In the genomic region with DNA sequence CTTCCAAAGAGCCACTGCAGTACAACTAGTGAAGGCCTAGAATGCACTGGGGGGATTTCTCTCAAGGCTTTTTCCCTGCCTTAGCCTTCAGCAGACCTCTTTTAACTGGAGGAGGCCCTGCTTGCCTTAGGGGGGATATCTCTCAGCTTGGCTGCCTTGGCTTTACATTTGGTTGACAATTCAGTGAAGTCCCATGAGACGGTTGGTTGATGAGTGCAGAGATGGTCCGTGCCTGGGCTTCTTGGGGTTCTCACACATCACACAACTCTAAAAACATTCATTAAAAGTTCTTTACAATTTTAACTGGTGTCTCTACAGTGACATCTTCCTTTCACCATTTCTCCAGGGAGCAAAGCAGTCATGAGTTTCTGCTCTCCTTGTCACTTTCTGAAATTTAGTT, we compare ENCODE assay signal across 16 cellular contexts.
A peak's percentile ranks its signal among the peaks of the same experiment; 100 is the strongest.
DNase-seq lines count a peak whose midpoint lies in the region; ATAC-seq and TF ChIP-seq lines count a peak whose summit lies in the region.
"Had no signal": no experiment of that assay in that cellular context is flagged by ENCODE, and none has a peak within 500 bp of the region (broad histone marks: within the 10 kb centered on the region; RNA-seq: fewer than 3 reads in every experiment).

No MANE protein-coding gene starts in this region.

- H3K4me3 Mint-ChIP-seq in WTC11 (no peak overlapping the region), nephron (no peak overlapping the region)
- H3K4me3 Mint-ChIP-seq: CD14-positive monocyte, GM23338 had no signal

- CTCF ChIA-PET in A673 (lab: Charles Lee) (no interaction called here), WTC11 (lab: Charles Lee) (no interaction called here)

- H3K4me2 ChIP-seq in GM23248 (ENCODE audit: unreplicated experiment), result peak overlapping the region; percentile 16
- H3K4me2 ChIP-seq: GM23338 had no signal

- POLR2A ChIA-PET in A673 (lab: Charles Lee; ENCODE audit: low non-redundant PET) (no interaction called here), WTC11 (lab: Charles Lee) (no interaction called here)

- H3K27me3 ChIP-seq in A673 (replicated peaks; ENCODE audit: insufficient read depth, low read depth, low read length, poor library complexity) (no peaks in the 10 kb centered on the region), GM23248 (replicated peaks; ENCODE audit: insufficient read depth) (no peaks in the 10 kb centered on the region)

- DNase-seq in A673 (ENCODE audit: low spot score) (peak; percentile 89), GM23248 (no peak), WTC11 (ENCODE audit: low spot score) (no peak), EL (no peak)
- no peak for DNase-seq in central memory CD4-positive, alpha-beta T cell
- DNase-seq: DMS79, NCI-H1694 treated with DMSO at 0.1 percent for 48 hours, NCI-H2107, NCI-H510A treated with DMSO at 0.1 percent for 48 hours had no signal

- TF ChIP-seq CTCF in A673 (conservative IDR thresholded peaks at IDR 0.05; ENCODE audit: low read depth, low read length) (no peak), WTC11 (IDR thresholded peaks at IDR 0.05) (no peak), nephron (IDR thresholded peaks at IDR 0.05; ENCODE audit: unreplicated experiment in 3 of 3) (no peak)

- no peak overlapping the region for H3K4me3 ChIP-seq in A673 (ENCODE audit: low read depth, low read length, poor library complexity, severe bottlenecking)
- H3K4me3 ChIP-seq in GM23248, result no peak overlapping the region
- H3K4me3 ChIP-seq: GM23338 had no signal

- in situ Hi-C loops in GM23248 (cut with MboI), result no loop called here

- peaks cover 46% of the 10 kb centered on the region for H3K4me1 ChIP-seq in A673 (ENCODE audit: insufficient read depth, low read length, poor library complexity, severe bottlenecking)
- peaks cover 27% of the 10 kb centered on the region for H3K4me1 ChIP-seq in GM23248 (ENCODE audit: insufficient read depth)

- H3F3A ChIP-seq in GM23248 (ENCODE audit: insufficient read depth), result peaks cover 30% of the 10 kb centered on the region

- no peak overlapping the region for H2AFZ ChIP-seq in GM23248
- H2AFZ ChIP-seq: GM23338 had no signal

- no peak overlapping the region for H3K9ac ChIP-seq in GM23248

- H3K9me3 Mint-ChIP-seq in WTC11 (no peaks in the 10 kb centered on the region), nephron (no peaks in the 10 kb centered on the region)
- H3K9me3 Mint-ChIP-seq: CD14-positive monocyte, GM23338 had no signal

- no peaks in the 10 kb centered on the region for H3K27me3 Mint-ChIP-seq in WTC11 (ENCODE audit: low read depth)
- H3K27me3 Mint-ChIP-seq in nephron (ENCODE audit: low read depth), result no peaks in the 10 kb centered on the region

- H3K36me3 ChIP-seq in A673 (ENCODE audit: insufficient read depth, low read length, poor library complexity, severe bottlenecking) (no peaks in the 10 kb centered on the region), GM23248 (ENCODE audit: low read depth) (no peaks in the 10 kb centered on the region)

- H3K27ac Mint-ChIP-seq in WTC11, result no peak overlapping the region
- H3K27ac Mint-ChIP-seq in nephron, result peak overlapping the region; percentile 77 to 90 (median 88)
- H3K27ac Mint-ChIP-seq: GM23338 had no signal

- no peaks in the 10 kb centered on the region for H3K36me3 Mint-ChIP-seq in WTC11
- H3K36me3 Mint-ChIP-seq in nephron (ENCODE audit: low read depth), result no peaks in the 10 kb centered on the region

- ATAC-seq in WTC11, result peak; percentile 51
- no peak for ATAC-seq in HG02885 (IDR thresholded peaks at IDR 0.05; ENCODE audit: poor library complexity, unreplicated experiment)
- no peak for ATAC-seq in GM18502 (IDR thresholded peaks at IDR 0.05; ENCODE audit: poor library complexity, unreplicated experiment)
- ATAC-seq: GM23338, PC-3 had no signal

- intact Hi-C loops in A673 (cut with micrococcal nuclease; ENCODE audit: unreplicated experiment), result no loop called here

- H3K9me2 ChIP-seq in GM23248 (ENCODE audit: insufficient read depth), result no peaks in the 10 kb centered on the region; the same call in 1 of the 2 replicates

- H3K27ac ChIP-seq in A673 (ENCODE audit: low read depth, low read length, poor library complexity, severe bottlenecking), result peak overlapping the region; percentile 85
- peak overlapping the region; percentile 50 for H3K27ac ChIP-seq in GM23248
- H3K27ac ChIP-seq: RWPE1 had no signal

- 52 to 56% methylated on average over 2 of the region's 2 CpGs for WGBS in GM23248 (ENCODE audit: low coverage in 1 of 2, low lambda C conversion rate in 2 of 2, missing lambda C conversion rate in 2 of 2), 2 experiments

- H3K9me3 ChIP-seq in A673 (ENCODE audit: low read depth, low read length, poor library complexity, severe bottlenecking) (no peaks in the 10 kb centered on the region), GM23248 (ENCODE audit: low read depth) (no peaks in the 10 kb centered on the region)

- BruUV-seq in A673 (replicated peaks; lab: Mats Ljungman, UMichigan), result no TSS peak

- H3K4me1 Mint-ChIP-seq in WTC11, result no peaks in the 10 kb centered on the region
- peaks cover 14% of the 10 kb centered on the region for H3K4me1 Mint-ChIP-seq in nephron
- H3K4me1 Mint-ChIP-seq: GM23338 had no signal

- H3K79me2 ChIP-seq in GM23248 (ENCODE audit: insufficient read depth), result no peaks in the 10 kb centered on the region

- no peaks in the 10 kb centered on the region for H4K20me1 ChIP-seq in GM23248 (ENCODE audit: insufficient read depth)

TF ChIP-seq in WTC11, 78 proteins besides CTCF, POLR2A, EP300 and RAD21:
- no peak for TF ChIP-seq ZBTB21 (CRISPR knock-in tag; IDR thresholded peaks at IDR 0.05; ENCODE audit: borderline replicate concordance)
- no peak for TF ChIP-seq EMX1 (CRISPR knock-in tag; IDR thresholded peaks at IDR 0.05)
- TF ChIP-seq GRHL2 (CRISPR knock-in tag; IDR thresholded peaks at IDR 0.05; ENCODE audit: insufficient replicate concordance, severe bottlenecking), result no peak
